ENCODE assay signal across 8 cellular contexts in genomic region chr7:2104107-2104710, GRCh38.
DNase-seq lines count a peak whose midpoint lies in the region; ATAC-seq lines count a peak whose summit lies in the region.

No MANE protein-coding gene starts in this region.

- H3K27ac Mint-ChIP-seq in activated CD4-positive, alpha-beta T cell treated with anti-CD3 and anti-CD28 coated beads, Interleukin-2, amount 10 ng/mL, durations not matched to agents 7 days and 5 days: no peak overlapping the region

- no peak overlapping the region for H3K4me3 Mint-ChIP-seq in activated CD4-positive, alpha-beta T cell treated with anti-CD3 and anti-CD28 coated beads, Interleukin-2, amount 10 ng/mL, durations not matched to agents 7 days and 5 days

- peaks cover 3% of the 10 kb centered on the region for H3K36me3 Mint-ChIP-seq in activated CD4-positive, alpha-beta T cell treated with anti-CD3 and anti-CD28 coated beads, Interleukin-2, amount 10 ng/mL, durations not matched to agents 7 days and 5 days (ENCODE audit: low read depth)

- peaks cover 28% of the 10 kb centered on the region for H3K4me1 Mint-ChIP-seq in activated CD4-positive, alpha-beta T cell treated with anti-CD3 and anti-CD28 coated beads, Interleukin-2, amount 10 ng/mL, durations not matched to agents 7 days and 5 days

- H3K9me3 Mint-ChIP-seq in activated CD4-positive, alpha-beta T cell treated with anti-CD3 and anti-CD28 coated beads, Interleukin-2, amount 10 ng/mL, durations not matched to agents 7 days and 5 days: no peaks in the 10 kb centered on the region

- in situ Hi-C loops in KBM-7 (cut with MboI; ENCODE audit: low pct_unique_long_range_greater_than_20kb, low sequenced_read_pairs): no loop called here

- ATAC-seq in HG02840 (IDR thresholded peaks at IDR 0.05; ENCODE audit: low FRiP score, unreplicated experiment): no peak

- H3K27me3 Mint-ChIP-seq in activated CD4-positive, alpha-beta T cell treated with anti-CD3 and anti-CD28 coated beads, Interleukin-2, amount 10 ng/mL, durations not matched to agents 7 days and 5 days: no peaks in the 10 kb centered on the region

- POLR2A ChIA-PET in activated CD4-positive, alpha-beta T cell treated with anti-CD3 and anti-CD28 coated beads, Interleukin-2, amount 10 ng/mL, durations not matched to agents 7 days and 5 days (lab: Charles Lee): no interaction called here

- CTCF ChIA-PET in activated CD4-positive, alpha-beta T cell treated with anti-CD3 and anti-CD28 coated beads, Interleukin-2, amount 10 ng/mL, durations not matched to agents 7 days and 5 days (lab: Charles Lee): interaction anchor here (0.8 to 1.4 kb wide), 4 partner anchors 20 to 104 kb away, joined by 3 to 4 read pairs (median 3); no protein-coding TSS in a partner anchor

- H3K27ac ChIP-seq in cingulate gyrus (ENCODE audit: low read depth, low read length): peak overlapping the region; percentile 60

- DNase-seq in EH (ENCODE audit: low read depth): peak; percentile 92
- DNase-seq in KBM-7: peak; percentile 99
- DNase-seq in activated CD4-positive, alpha-beta T cell treated with anti-CD3 and anti-CD28 coated beads, Interleukin-2, amount 10 ng/mL, durations not matched to agents 7 days and 5 days: peak; percentile 60
- DNase-seq in left kidney (ENCODE audit: low read depth, low spot score): peak; percentile 96
- peak; percentile 56 to 61 for DNase-seq in stimulated activated CD4-positive, alpha-beta T cell treated with anti-CD3 and anti-CD28 coated beads, Interleukin-2, amount 100 ng/mL, for 48 hours
- DNase-seq in NCI-H2171 (lab: John Stamatoyannopoulos, UW): no peak
